8 cellular contexts compared by ENCODE assay signal in the genomic region with DNA sequence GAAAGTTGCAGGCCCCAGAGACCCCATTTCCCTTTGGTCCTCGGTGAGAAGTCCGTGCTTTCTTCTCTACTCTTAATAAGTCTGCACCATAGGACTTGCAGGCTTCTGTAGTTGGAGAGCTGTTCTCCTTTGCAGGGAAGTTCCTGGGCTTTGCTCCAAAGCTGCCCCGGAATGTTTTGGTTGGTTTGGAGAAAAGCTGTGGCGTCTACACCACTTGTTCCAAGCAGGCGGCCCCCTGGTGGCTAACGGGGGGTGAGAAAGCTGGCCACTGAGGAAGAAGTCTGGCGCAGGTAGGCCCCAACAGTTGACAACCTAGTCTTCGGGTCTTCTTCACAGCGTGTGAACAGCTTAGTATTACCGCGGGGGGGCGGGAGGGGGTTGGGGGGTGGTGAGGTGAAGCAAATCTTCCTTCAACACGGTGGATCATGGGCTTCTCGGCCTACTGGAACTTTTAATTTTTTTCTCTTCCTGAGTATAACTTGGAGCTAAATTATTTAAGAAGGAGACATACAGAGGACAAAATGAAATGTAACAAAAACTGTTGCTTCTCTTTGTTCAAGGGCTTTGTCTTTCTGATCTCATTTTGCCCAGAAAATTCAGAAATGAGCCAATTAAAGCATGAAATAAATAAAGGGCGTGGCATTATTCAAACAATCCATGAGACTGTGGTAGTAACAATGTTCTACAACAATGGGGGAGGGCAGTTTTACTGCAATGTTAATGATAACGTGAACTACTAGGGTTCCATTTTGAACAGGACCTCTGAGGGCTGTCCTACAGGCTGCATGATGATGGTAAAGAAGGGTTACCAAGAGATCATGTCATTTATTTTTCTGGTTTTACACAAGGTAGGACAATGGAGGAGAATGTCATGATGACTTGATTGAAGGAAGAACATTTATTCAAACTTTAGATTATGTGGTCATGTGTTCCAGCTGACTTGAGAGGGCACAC. TPM values are rescaled to one million over a fixed set of nuclear protein-coding genes. Genes with fewer than 3 reads are reported as not detected.
DNase-seq lines count a peak whose midpoint lies in the region; ATAC-seq, FAIRE-seq and TF ChIP-seq lines count a peak whose summit lies in the region.

No MANE protein-coding gene starts in this region.

- TF ChIP-seq POLR2A in A549 (IDR thresholded peaks at IDR 0.05; ENCODE audit: low read length) (no peak), GM12878 (IDR thresholded peaks at IDR 0.05; ENCODE audit: low read depth, low read length) (no peak)

- H3K36me3 Mint-ChIP-seq in HFFc6 (ENCODE audit: low read depth): no peaks in the 10 kb centered on the region
- peaks cover 3% of the 10 kb centered on the region for H3K36me3 Mint-ChIP-seq in natural killer cell treated with Interleukin-12 subunit alpha and Interleukin-12 subunit beta and Interleukin-15 and Interleukin-18, amount 100 ng/mL, for 72 hours

- H3K4me3 Mint-ChIP-seq in HFFc6: no peak overlapping the region
- H3K4me3 Mint-ChIP-seq in natural killer cell treated with Interleukin-12 subunit alpha and Interleukin-12 subunit beta and Interleukin-15 and Interleukin-18, amount 100 ng/mL, for 72 hours: no peak overlapping the region

- FAIRE-seq in A549 (lab: Jason Lieb, UNC) (no peak), GM12878 (lab: Jason Lieb, UNC) (no peak), kidney (lab: Jason Lieb, UNC) (no peak)

- no peaks in the 10 kb centered on the region for H3K9me3 ChIP-seq in A549
- no peaks in the 10 kb centered on the region for H3K9me3 ChIP-seq in GM12878 (replicated peaks; ENCODE audit: control insufficient read depth, insufficient read depth, low read length)
- H3K9me3 ChIP-seq in kidney (ENCODE audit: control insufficient read depth in 1 of 2, low read length in 2 of 2): no peaks in the 10 kb centered on the region
- H3K9me3 ChIP-seq in thoracic aorta: no peaks in the 10 kb centered on the region

- H3K9me3 Mint-ChIP-seq in HFFc6: no peaks in the 10 kb centered on the region; the same call in 1 of the 2 replicates
- H3K9me3 Mint-ChIP-seq in natural killer cell treated with Interleukin-12 subunit alpha and Interleukin-12 subunit beta and Interleukin-15 and Interleukin-18, amount 100 ng/mL, for 72 hours: peaks cover 3% of the 10 kb centered on the region

- peak overlapping the region; percentile 38 to 62; a peak in 3 of 6 replicates for H3K27ac ChIP-seq in A549
- H3K27ac ChIP-seq in GM12878 (ENCODE audit: control insufficient read depth, insufficient read depth): no peak overlapping the region
- no peak overlapping the region for H3K27ac ChIP-seq in kidney (ENCODE audit: low read depth in 2 of 2, low read length in 2 of 2)
- peak overlapping the region; percentile 99 for H3K27ac ChIP-seq in thoracic aorta

- no peaks in the 10 kb centered on the region for H3K36me3 ChIP-seq in GM12878 (ENCODE audit: control insufficient read depth in 2 of 2, insufficient read depth in 2 of 2, low read length in 1 of 2)
- H3K36me3 ChIP-seq in kidney (ENCODE audit: control insufficient read depth in 1 of 2, insufficient read depth in 2 of 2, low read length in 2 of 2): no peaks in the 10 kb centered on the region
- H3K36me3 ChIP-seq in thoracic aorta: no peaks in the 10 kb centered on the region

- POLR2A ChIA-PET in A549 (lab: Yijun Ruan, JAX) (no interaction called here), GM12878 (lab: Charles Lee) (no interaction called here)

- H3K4me3 ChIP-seq in A549: no peak overlapping the region
- no peak overlapping the region for H3K4me3 ChIP-seq in GM12878
- no peak overlapping the region for H3K4me3 ChIP-seq in kidney (ENCODE audit: low read length in 2 of 2)
- peak overlapping the region; percentile 91 for H3K4me3 ChIP-seq in thoracic aorta

- H3K4me1 ChIP-seq in A549 (peaks cover 30% of the 10 kb centered on the region), GM12878 (ENCODE audit: control insufficient read depth, insufficient read depth, low read length) (no peaks in the 10 kb centered on the region), kidney (ENCODE audit: control insufficient read depth in 1 of 2, insufficient read depth in 1 of 2, low read depth in 1 of 2, low read length in 2 of 2) (no peaks in the 10 kb centered on the region), thoracic aorta (ENCODE audit: control insufficient read depth in 1 of 2, low read depth in 2 of 2) (peaks cover 12 to 23% of the 10 kb centered on the region in 2 donors)

- no TSS peak for BruUV-seq in GM12878 (replicated peaks; lab: Mats Ljungman, UMichigan)

- no peak for TF ChIP-seq EP300 in A549 (IDR thresholded peaks at IDR 0.05)
- no peak for TF ChIP-seq EP300 in GM12878 (IDR thresholded peaks at IDR 0.05; ENCODE audit: borderline replicate concordance in 1 of 2, control insufficient read depth in 1 of 2, low read depth in 2 of 2, low read length in 2 of 2)

- no peaks in the 10 kb centered on the region for H3K4me1 Mint-ChIP-seq in HFFc6 (ENCODE audit: low read depth)
- H3K4me1 Mint-ChIP-seq in natural killer cell treated with Interleukin-12 subunit alpha and Interleukin-12 subunit beta and Interleukin-15 and Interleukin-18, amount 100 ng/mL, for 72 hours (ENCODE audit: low read depth in 2 of 2): peaks cover 0 to 2% of the 10 kb centered on the region in 2 donors

- H3K4me2 ChIP-seq in A549: peak overlapping the region; percentile 92
- H3K4me2 ChIP-seq in GM12878 (ENCODE audit: control insufficient read depth, insufficient read depth): no peak overlapping the region

- H2AFZ ChIP-seq in GM12878 (ENCODE audit: control insufficient read depth, low read depth, low read length): no peak overlapping the region

- H3K27me3 Mint-ChIP-seq in HFFc6 (ENCODE audit: insufficient read depth): peaks cover 15% of the 10 kb centered on the region
- H3K27me3 Mint-ChIP-seq in natural killer cell treated with Interleukin-12 subunit alpha and Interleukin-12 subunit beta and Interleukin-15 and Interleukin-18, amount 100 ng/mL, for 72 hours: peaks cover 15 to 34% of the 10 kb centered on the region in 2 donors

- no peak overlapping the region for H3K27ac Mint-ChIP-seq in HFFc6
- H3K27ac Mint-ChIP-seq in natural killer cell treated with Interleukin-12 subunit alpha and Interleukin-12 subunit beta and Interleukin-15 and Interleukin-18, amount 100 ng/mL, for 72 hours: no peak overlapping the region

- no peaks in the 10 kb centered on the region for H4K20me1 ChIP-seq in GM12878 (ENCODE audit: control insufficient read depth, insufficient read depth)

- H3K9ac ChIP-seq in GM12878 (ENCODE audit: control insufficient read depth, insufficient read depth, low read length): no peak overlapping the region
- H3K9ac ChIP-seq in kidney (ENCODE audit: low read length in 2 of 2): no peak overlapping the region

- SMC1A ChIA-PET in GM12878 (lab: Charles Lee; ENCODE audit: uncharacterized antibody, unreplicated experiment): no interaction called here

- peak; percentile 80 to 81 for DNase-seq in A549 (ENCODE audit: low read depth in 1 of 2, low spot score in 1 of 2)
- peak; percentile 2 for DNase-seq in HFFc6
- no peak for DNase-seq in GM12878 (ENCODE audit: low read depth, low spot score)
- DNase-seq in kidney: peak; percentile 90
- DNase-seq in thoracic aorta (ENCODE audit: low spot score): peak; percentile 72
- DNase-seq in NCI-H510A treated with DMSO at 0.1 percent for 48 hours (lab: John Stamatoyannopoulos, UW): no peak
- no peak for DNase-seq in natural killer cell treated with Interleukin-12 subunit alpha and Interleukin-12 subunit beta and Interleukin-15 and Interleukin-18, amount 100 ng/mL, for 72 hours (ENCODE audit: low spot score)

- CTCF ChIA-PET in A549 (lab: Yijun Ruan, JAX) (interaction anchor here (0.7 to 3.6 kb wide), 28 partner anchors 8 to 608 kb away, joined by 3 to 23 read pairs (median 4); no protein-coding TSS in a partner anchor), GM12878 (lab: Yijun Ruan, JAX) (interaction anchor here (0.6 to 0.7 kb wide), 3 partner anchors 20 to 495 kb away, joined by 3 to 5 read pairs (median 3); no protein-coding TSS in a partner anchor)

- peaks cover 5 to 21% of the 10 kb centered on the region in 2 experiments for H3K27me3 ChIP-seq in GM12878 (replicated peaks in 1 of 2; ENCODE audit: control insufficient read depth in 2 of 2, insufficient read depth in 2 of 2, low read length in 1 of 2)
- no peaks in the 10 kb centered on the region for H3K27me3 ChIP-seq in thoracic aorta (replicated peaks; ENCODE audit: insufficient read depth)

- peak; percentile 54 for TF ChIP-seq CTCF in A549 (IDR thresholded peaks at IDR 0.05)
- peak; percentile 44; the same call in 1 of the 2 replicates for TF ChIP-seq CTCF in HFFc6 (IDR thresholded peaks at IDR 0.05)
- peak; percentile 9 to 35 (median 32); a peak in 5 of 6 replicates for TF ChIP-seq CTCF in GM12878 (IDR thresholded peaks at IDR 0.05 in 2 of 3, conservative IDR thresholded peaks at IDR 0.05 in 1 of 3; ENCODE audit: control insufficient read depth in 2 of 3, extremely low read depth in 1 of 3, insufficient read depth in 1 of 3, low read depth in 3 of 3, low read length in 3 of 3)
- TF ChIP-seq CTCF in kidney (IDR thresholded peaks at IDR 0.05; ENCODE audit: borderline replicate concordance, extremely low read depth, insufficient read depth): peak; percentile 51
- peak; percentile 85 for TF ChIP-seq CTCF in thoracic aorta (IDR thresholded peaks at IDR 0.05)

- TF ChIP-seq RAD21 in A549 (conservative IDR thresholded peaks at IDR 0.05 in 1 of 2, IDR thresholded peaks at IDR 0.05 in 1 of 2) (peak; percentile 60 to 73), GM12878 (IDR thresholded peaks at IDR 0.05; ENCODE audit: insufficient read depth, low read depth, low read length) (no peak)

- no peaks in the 10 kb centered on the region for H3K79me2 ChIP-seq in GM12878 (ENCODE audit: control insufficient read depth, insufficient read depth, low read length)

- intact Hi-C loops in GM12878 (cut with micrococcal nuclease; ENCODE audit: unreplicated experiment): no loop called here
- intact Hi-C loops in kidney (cut with DNase I): no loop called here

- in situ Hi-C loops in GM12878 (cut with MboI): no loop called here

- ATAC-seq in A549 (peak; percentile 41 to 71; a peak in 5 of 6 replicates), GM12878 (peak; percentile 66), thoracic aorta (ENCODE audit: insufficient number of reproducible peaks, low FRiP score, low read depth) (peak; percentile 52), GM18907 (IDR thresholded peaks at IDR 0.05; ENCODE audit: unreplicated experiment) (no peak)
- ATAC-seq in natural killer cell treated with Interleukin-12 subunit alpha and Interleukin-12 subunit beta and Interleukin-15 and Interleukin-18, amount 100 ng/mL, for 72 hours: no peak

- WGBS in A549 (ENCODE audit: missing lambda C conversion rate): 26% methylated on average over 16 of the region's 16 CpGs
- 29% methylated on average over 13 of the region's 16 CpGs for WGBS in GM12878 (ENCODE audit: insufficient coverage, insufficient replicate concordance, low lambda C conversion rate, missing lambda C conversion rate)

- RAD21 ChIA-PET in GM12878 (lab: Charles Lee; ENCODE audit: unreplicated experiment): interaction anchor here (0.7 kb wide), 1 partner anchor 661 kb away, joined by 5 read pairs; no protein-coding TSS in a partner anchor

RNA-seq across cellular contexts. Expression of a gene that starts 2.2 kb away (rescaled TPM):
- polyA plus RNA-seq in A549 (2011; rRNA removed) (2.0 and 2.6 TPM in 2 replicates), A549 (2017; fragmentation: RNase III; extraction: RNeasy Plus Mini Kit Qiagen cat#74134 plus additional on column Dnase treatment) (2.2 to 2.3 TPM (median 2.3 TPM) in 3 replicates), GM12878 (2011; rRNA removed) (not detected in 2 replicates), GM12878 (2014; fragmentation: Illumina TruSeq; extraction: Trizol) (not detected in 2 replicates), GM12878 (2014; fragmentation: Nextera tagmentation; extraction: Ambion mirVana) (not detected), GM12878 (2014; rRNA removed) (not detected in 2 replicates), GM12878 (2016; fragmentation: Nextera tagmentation; extraction: Ambion mirVana) (not detected), kidney (ENCODE audit: insufficient read depth, low read depth, low replicate concordance) (4.5 TPM)
- 0.16 and 0.25 TPM in 2 replicates for polyA plus RNA-seq in A549 (2012; cell fraction: cytosol; rRNA removed)
- polyA plus RNA-seq in A549 (2012; cell fraction: nucleus; rRNA removed): 0.22 and 0.37 TPM in 2 replicates
- polyA minus RNA-seq in A549 (2011; rRNA and poly(A)+ RNA removed): 3.3 and 4.1 TPM in 2 replicates
- not detected for total RNA-seq in HFFc6 (2021; fragmentation: NEBNext Ultra II Directional; extraction: Animal tissue kit (Norgen Biotek cat#: 25700))
- total RNA-seq in GM12878 (2013; cell fraction: nucleolus; rRNA removed): not detected in 2 replicates
- total RNA-seq in GM12878 (2014; rRNA removed) (not detected in 2 replicates), GM12878 (2014; rRNA removed; fragmentation: Illumina TruSeq; extraction: Trizol) (not detected in 2 replicates), GM12878 (2021) (0.05 TPM in 1 of 2 replicates, not detected in the other), kidney (17.2 TPM), thoracic aorta (10 to 100 TPM; 40.3 to 65.6 TPM)
- not detected for polyA plus RNA-seq in GM12878 (2011; ENCODE audit: low read depth)
- polyA plus RNA-seq in GM12878 (2011; cell fraction: cytosol; rRNA removed): not detected in 2 replicates
- polyA plus RNA-seq in GM12878 (2011; cell fraction: nucleus; rRNA removed): not detected in 2 replicates
- polyA plus RNA-seq in GM12878 (2012): not detected in 2 replicates
- polyA minus RNA-seq in GM12878 (2011; rRNA and poly(A)+ RNA removed): not detected in 2 replicates
- not detected in 2 replicates for polyA minus RNA-seq in GM12878 (2011; cell fraction: cytosol; rRNA and poly(A)+ RNA removed)
- not detected in 2 replicates for polyA minus RNA-seq in GM12878 (2011; cell fraction: nucleus; rRNA and poly(A)+ RNA removed)
- total RNA-seq in natural killer cell treated with Interleukin-12 subunit alpha and Interleukin-12 subunit beta and Interleukin-15 and Interleukin-18, amount 100 ng/mL, for 72 hours: under 1 TPM in 1 of 2 donors, not detected in 1; 0.22 TPM

Comparison
In these comparisons a context has a peak if more than half of its experiments do, and no peak if none do; other contexts are left out.
1. ATAC-seq: peak in A549 (2 of 2), GM12878 (single experiment) and thoracic aorta (single experiment); none in GM18907 (single experiment) and natural killer cell treated with Interleukin-12 subunit alpha and Interleukin-12 subunit beta and Interleukin-15 and Interleukin-18, amount 100 ng/mL, for 72 hours (0 of 2).
2. DNase-seq: peak in A549 (2 of 2), HFFc6 (single experiment), kidney (single experiment) and thoracic aorta (single experiment); none in GM12878 (single experiment), NCI-H510A treated with DMSO at 0.1 percent for 48 hours (single experiment) and natural killer cell treated with Interleukin-12 subunit alpha and Interleukin-12 subunit beta and Interleukin-15 and Interleukin-18, amount 100 ng/mL, for 72 hours (single experiment).
3. H3K27ac ChIP-seq: peak in A549 (2 of 2) and thoracic aorta (2 of 2); none in GM12878 (single experiment) and kidney (0 of 2).
4. CTCF ChIP-seq: peak in every context shown above with its lines; median percentile 85 in thoracic aorta; 54 in A549; 51 in kidney; 44 in HFFc6; 32 in GM12878.
5. RNA of a gene that starts 2.2 kb away (total RNA-seq): 40.3 to 65.6 TPM in thoracic aorta and 17.2 TPM in kidney (single experiment); 0.22 TPM in natural killer cell treated with Interleukin-12 subunit alpha and Interleukin-12 subunit beta and Interleukin-15 and Interleukin-18, amount 100 ng/mL, for 72 hours, not detected in HFFc6 and 0.05 TPM in GM12878; every median in the first group is over 10 times any median in the second.